8 cellular contexts compared by ENCODE assay signal in genomic region chr15:38072007-38072506, GRCh38.
DNase-seq lines count a peak whose midpoint lies in the region; ATAC-seq and TF ChIP-seq lines count a peak whose summit lies in the region.

No MANE protein-coding gene starts in this region.

- H2AK5ac ChIP-seq in trophoblast cell (ENCODE audit: low read length): no peak overlapping the region

- no peak overlapping the region for H3K23ac ChIP-seq in trophoblast cell (ENCODE audit: low read length)

- no peak overlapping the region for H2BK12ac ChIP-seq in trophoblast cell (ENCODE audit: low read length)

- H3K27me3 ChIP-seq in H7 (ENCODE audit: control insufficient read depth, insufficient read depth, low read length): peaks cover 33% of the 10 kb centered on the region
- H3K27me3 ChIP-seq in SU-DHL-6 (ENCODE audit: low read length): no peaks in the 10 kb centered on the region
- H3K27me3 ChIP-seq in trophoblast cell (ENCODE audit: insufficient read depth, low read length): no peaks in the 10 kb centered on the region

- H3K4me3 ChIP-seq in AG09309 (ENCODE audit: control insufficient read depth, low read depth, low read length) (peak overlapping the region; percentile 56), H7 (ENCODE audit: insufficient read depth, low read depth, low read length) (peak overlapping the region; percentile 46), SU-DHL-6 (ENCODE audit: insufficient read depth, low read length, poor library complexity, severe bottlenecking) (no peak overlapping the region), fibroblast of pulmonary artery (replicated peaks; ENCODE audit: low read depth, low read length) (peak overlapping the region; percentile 49), trophoblast cell (ENCODE audit: low read depth, low read length) (peak overlapping the region; percentile 53)

- H3K79me1 ChIP-seq in trophoblast cell (ENCODE audit: low read length): peaks cover 14% of the 10 kb centered on the region

- DNase-seq in AG09309 (ENCODE audit: low read depth): no peak
- DNase-seq in H7: no peak
- no peak for DNase-seq in fibroblast of pulmonary artery (ENCODE audit: low read depth)
- DNase-seq in trophoblast cell: peak in 1 of 2 donors; percentile 17
- no peak for DNase-seq in GDM1 (lab: John Stamatoyannopoulos, UW)
- no peak for DNase-seq in NCI-H2171 (lab: John Stamatoyannopoulos, UW)

- peak overlapping the region; percentile 65 for H2BK5ac ChIP-seq in trophoblast cell (ENCODE audit: low read depth, low read length, poor library complexity)

- peak overlapping the region; percentile 83 for H2BK120ac ChIP-seq in trophoblast cell (ENCODE audit: insufficient read depth, low read length, poor library complexity)

- H4K91ac ChIP-seq in trophoblast cell (ENCODE audit: low read depth, low read length): peak overlapping the region; percentile 74

- H4K20me1 ChIP-seq in SU-DHL-6 (ENCODE audit: low read depth, low read length): no peaks in the 10 kb centered on the region

- H3K79me2 ChIP-seq in SU-DHL-6 (ENCODE audit: insufficient read depth, low read length): no peaks in the 10 kb centered on the region
- peaks cover 8% of the 10 kb centered on the region for H3K79me2 ChIP-seq in trophoblast cell (ENCODE audit: control insufficient read depth, insufficient read depth, low read length, poor library complexity)

- H3K9me3 ChIP-seq in SU-DHL-6 (ENCODE audit: insufficient read depth, low read length) (no peaks in the 10 kb centered on the region), trophoblast cell (ENCODE audit: insufficient read depth, low read depth, low read length) (peaks cover 1% of the 10 kb centered on the region)

- no peak overlapping the region for H3K18ac ChIP-seq in trophoblast cell (ENCODE audit: low read length)

- peaks cover 16 to 24% of the 10 kb centered on the region in 2 experiments for H3K4me1 ChIP-seq in trophoblast cell (ENCODE audit: control insufficient read depth in 1 of 2, insufficient read depth in 2 of 2, low read length in 2 of 2)

- no peaks in the 10 kb centered on the region for H3K9me2 ChIP-seq in SU-DHL-6 (replicated peaks; ENCODE audit: insufficient read depth, low read length)

- peak overlapping the region; percentile 54 for H4K8ac ChIP-seq in trophoblast cell (ENCODE audit: low read depth, low read length)

- peak overlapping the region; percentile 82 for H3K4me2 ChIP-seq in SU-DHL-6 (ENCODE audit: low read depth, low read length, poor library complexity, severe bottlenecking)
- H3K4me2 ChIP-seq in trophoblast cell (ENCODE audit: low read length): peak overlapping the region; percentile 79

- H2AFZ ChIP-seq in SU-DHL-6 (ENCODE audit: low read depth, low read length, severe bottlenecking) (peak overlapping the region; percentile 94), trophoblast cell (ENCODE audit: insufficient read depth, low read length, poor library complexity) (peak overlapping the region; percentile 49)

- no peaks in the 10 kb centered on the region for H3K36me3 ChIP-seq in H7 (replicated peaks; ENCODE audit: control insufficient read depth, insufficient read depth, low read length)
- no peaks in the 10 kb centered on the region for H3K36me3 ChIP-seq in SU-DHL-6 (ENCODE audit: low read length)
- H3K36me3 ChIP-seq in trophoblast cell (ENCODE audit: control insufficient read depth in 1 of 2, insufficient read depth in 2 of 2, low read length in 2 of 2): no peaks in the 10 kb centered on the region

- H3K27ac ChIP-seq in SU-DHL-6 (ENCODE audit: low read depth, low read length) (no peak overlapping the region; the same call in 1 of the 2 replicates), trophoblast cell (ENCODE audit: low read depth, low read length) (peak overlapping the region; percentile 95)

- peak overlapping the region; percentile 45 for H4K12ac ChIP-seq in trophoblast cell (ENCODE audit: low read depth, low read length)

- H3K9ac ChIP-seq in SU-DHL-6 (ENCODE audit: low read length) (peak overlapping the region; percentile 56; the same call in 1 of the 2 replicates), trophoblast cell (ENCODE audit: low read length) (no peak overlapping the region)

- H3F3A ChIP-seq in SU-DHL-6 (ENCODE audit: insufficient read depth): no peaks in the 10 kb centered on the region

- peak overlapping the region; percentile 30 for H3K14ac ChIP-seq in trophoblast cell (ENCODE audit: low read length)

- ATAC-seq in GM18873 (IDR thresholded peaks at IDR 0.05; ENCODE audit: low FRiP score, unreplicated experiment): no peak

- TF ChIP-seq CTCF in AG09309 (IDR thresholded peaks at IDR 0.05; ENCODE audit: control insufficient read depth, insufficient read depth, low read depth, low read length, missing control alignments): no peak
- no peak for TF ChIP-seq CTCF in SU-DHL-6 (IDR thresholded peaks at IDR 0.05; ENCODE audit: insufficient read depth, low read length, poor library complexity, severe bottlenecking)
- no peak for TF ChIP-seq CTCF in fibroblast of pulmonary artery (IDR thresholded peaks at IDR 0.05; ENCODE audit: low read length, missing control alignments)

- no CpG with 5 or more reads among the region's 11 CpGs for whole genome bisulfite sequencing in trophoblast cell (ENCODE audit: extremely low coverage, insufficient coverage, insufficient read length)

- H3K4ac ChIP-seq in trophoblast cell (ENCODE audit: low read depth, low read length): no peak overlapping the region
